In genomic region chr17:12510535-12510934, GRCh38 we compare ENCODE assay signal across 1 cellular context.
A peak's percentile ranks its signal among the peaks of the same experiment; 100 is the strongest.
TF ChIP-seq lines count a peak whose summit lies in the region.

No MANE protein-coding gene starts in this region.

TF ChIP-seq in A549, 52 proteins besides CTCF, POLR2A, EP300 and RAD21:
- TF ChIP-seq CEBPB (IDR thresholded peaks at IDR 0.05), result 0 out of 4 replicates have a peak, but pooled peaks of 1 of the 2 experiments have one; percentile 13
- TF ChIP-seq JUN (IDR thresholded peaks at IDR 0.05), result no peak
- TF ChIP-seq FOSL2 (IDR thresholded peaks at IDR 0.05), result peak; percentile 62
- peak; percentile 70 for TF ChIP-seq FOSL2 (CRISPR knock-in tag; IDR thresholded peaks at IDR 0.05)
- no peak for TF ChIP-seq PHF8 (IDR thresholded peaks at IDR 0.05; ENCODE audit: borderline replicate concordance, low read depth)
- TF ChIP-seq HOXA7 (CRISPR knock-in tag; IDR thresholded peaks at IDR 0.05), result no peak
- TF ChIP-seq CBX8 (IDR thresholded peaks at IDR 0.05), result no peak
- TF ChIP-seq JUNB (IDR thresholded peaks at IDR 0.05), result peak; percentile 73
- no peak for TF ChIP-seq HEYL (CRISPR knock-in tag; IDR thresholded peaks at IDR 0.05)
- no peak for TF ChIP-seq NFE2L2 (conservative IDR thresholded peaks at IDR 0.05; ENCODE audit: low read length)
- TF ChIP-seq ATOH8 (CRISPR knock-in tag; IDR thresholded peaks at IDR 0.05; ENCODE audit: low read depth), result no peak
- no peak for TF ChIP-seq ZC3H11A (IDR thresholded peaks at IDR 0.05)
- TF ChIP-seq GATA3 (IDR thresholded peaks at IDR 0.05; ENCODE audit: borderline replicate concordance), result peak; percentile 64; the same call in 1 of the 2 replicates
- TF ChIP-seq ZFP36 (IDR thresholded peaks at IDR 0.05; ENCODE audit: borderline replicate concordance, partially characterized antibody), result no peak
